14 cellular contexts compared by ENCODE assay signal in the genomic region with DNA sequence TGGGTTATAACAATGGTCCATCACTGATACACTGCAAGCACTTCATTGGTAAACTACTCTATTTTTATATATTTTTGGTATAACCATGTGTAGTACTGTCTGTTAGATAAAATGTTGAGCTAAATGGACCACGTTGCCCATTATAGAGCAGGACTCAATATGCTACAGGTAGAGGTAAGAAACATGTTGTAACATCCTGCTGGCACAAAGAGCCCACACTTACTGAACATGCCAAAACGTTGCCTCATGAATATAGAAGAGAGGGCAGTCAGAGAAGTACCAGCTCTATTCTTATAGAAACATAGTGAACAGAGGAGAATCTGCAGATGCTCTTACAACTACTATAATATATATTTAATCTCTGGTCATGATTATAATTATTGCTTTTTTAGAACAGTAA. TPM values are rescaled to one million over a fixed set of nuclear protein-coding genes. Genes with fewer than 3 reads are reported as not detected.
"Had no signal": no experiment of that assay in that cellular context is flagged by ENCODE, and none has a peak within 500 bp of the region (broad histone marks: within the 10 kb centered on the region; RNA-seq: fewer than 3 reads in every experiment).

No MANE protein-coding gene starts in this region.

- DNase-seq: activated CD4-positive, alpha-beta T cell treated with anti-CD3 and anti-CD28 coated beads for 48 hours; activated CD8-positive, alpha-beta memory T cell treated with anti-CD3 and anti-CD28 coated beads, Interleukin-2, amount 50 U/mL, for 48 hours; activated CD8-positive, alpha-beta T cell treated with anti-CD3 and anti-CD28 coated beads, Interleukin-2, amount 10 ng/mL, durations not matched to agents 7 days and 5 days; activated naive CD4-positive, alpha-beta T cell; aorta; mucosa of descending colon; naive thymus-derived CD8-positive, alpha-beta T cell; stimulated activated CD4-positive, alpha-beta T cell treated with anti-CD3 and anti-CD28 coated beads, Interleukin-2, amount 100 ng/mL, for 48 hours; stimulated activated CD8-positive, alpha-beta memory T cell treated with anti-CD3 and anti-CD28 coated beads, Interleukin-4, amount 100 ng/mL, for 48 hours; stimulated activated naive CD8-positive, alpha-beta T cell treated with anti-CD3 and anti-CD28 coated beads, Interleukin-15, Interleukin-2, amounts not matched to agents 100 U/mL and 50 U/mL, for 24 hours; T-helper 1 cell had no signal

- FAIRE-seq: colon, urothelium cell line had no signal

- H3K27me3 ChIP-seq: gastroesophageal sphincter had no signal

- H3K9me3 ChIP-seq: gastroesophageal sphincter, mucosa of descending colon had no signal

- H3K4me3 ChIP-seq: gastroesophageal sphincter, mucosa of descending colon had no signal

- ATAC-seq: activated CD8-positive, alpha-beta T cell treated with anti-CD3 and anti-CD28 coated beads, Interleukin-2, amount 10 ng/mL, durations not matched to agents 7 days and 5 days; naive thymus-derived CD8-positive, alpha-beta T cell had no signal

- H3K36me3 ChIP-seq: gastroesophageal sphincter had no signal

RNA-seq across cellular contexts. Expression of a gene that starts 18.4 kb away (rescaled TPM):
- total RNA-seq: activated CD8-positive, alpha-beta T cell treated with anti-CD3 and anti-CD28 coated beads, Interleukin-2, amount 10 ng/mL, durations not matched to agents 7 days and 5 days; naive thymus-derived CD8-positive, alpha-beta T cell had no signal
- polyA plus RNA-seq: naive thymus-derived CD8-positive, alpha-beta T cell had no signal
